Comparison of ENCODE assay signal across 22 cellular contexts in genomic region chr20:7411075-7411474, GRCh38.
A peak's percentile ranks its signal among the peaks of the same experiment; 100 is the strongest.
DNase-seq lines count a peak whose midpoint lies in the region; ATAC-seq and TF ChIP-seq lines count a peak whose summit lies in the region.
"Had no signal": no experiment of that assay in that cellular context is flagged by ENCODE, and none has a peak within 500 bp of the region (broad histone marks: within the 10 kb centered on the region; RNA-seq: fewer than 3 reads in every experiment).

No MANE protein-coding gene starts in this region.

- DNase-seq in LHCN-M2 (ENCODE audit: low read depth) (peak; percentile 22), SK-MEL-5 (ENCODE audit: low read depth, low spot score) (peak; percentile 86), iPS DF 19.7 (ENCODE audit: low read depth, low spot score) (peak; percentile 9), NCI-H748 (lab: John Stamatoyannopoulos, UW; ENCODE audit: unreplicated experiment) (no peak), DMS79 treated with DMSO at 0.1 percent for 48 hours (lab: John Stamatoyannopoulos, UW) (no peak)
- DNase-seq: 8988T; Caco-2; CD4-positive, alpha-beta memory T cell; DMS 273 treated with DMSO at 0.1 percent for 48 hours; DND-41; NCI-H1092; NCI-H1436; NCI-H187 treated with DMSO at 0.1 percent for 48 hours; NCI-H2107; NCI-H446 treated with DMSO at 0.1 percent for 48 hours; Peyer's patch; T-cell had no signal

- no peaks in the 10 kb centered on the region for H3K9me2 ChIP-seq in DOHH2 (replicated peaks; ENCODE audit: control insufficient read depth, low read length)

- in situ Hi-C loops in SK-MEL-5 (cut with HindIII; ENCODE audit: low pct_unique_long_range_greater_than_20kb, low sequenced_read_pairs) = no loop called here

- peaks cover 22% of the 10 kb centered on the region for H3K4me1 ChIP-seq in DOHH2 (ENCODE audit: control insufficient read depth, low read length)
- H3K4me1 ChIP-seq: Caco-2, Peyer's patch had no signal

- H3K4me3 ChIP-seq in DOHH2 (ENCODE audit: low read length) = no peak overlapping the region
- H3K4me3 ChIP-seq: BLaER1 treated with 17β-estradiol and CSF1 and Interleukin-3, amounts not matched to agents 10 nM and 100 nM; Peyer's patch had no signal

- TF ChIP-seq CTCF in DOHH2 (IDR thresholded peaks at IDR 0.05; ENCODE audit: low read depth, low read length, poor library complexity, severe bottlenecking) = no peak

- no peaks in the 10 kb centered on the region for H3K36me3 ChIP-seq in DOHH2 (ENCODE audit: control insufficient read depth, low read length)
- H3K36me3 ChIP-seq: BLaER1 treated with 17β-estradiol and CSF1 and Interleukin-3, amounts not matched to agents 10 nM and 100 nM; Peyer's patch had no signal

- H3K27ac ChIP-seq in DOHH2 (ENCODE audit: low read depth, low read length) = 0 out of 2 replicates have a peak overlapping the region, but pooled peaks have one; percentile 52
- H3K27ac ChIP-seq: BLaER1 treated with 17β-estradiol and CSF1 and Interleukin-3, amounts not matched to agents 10 nM and 100 nM; Peyer's patch had no signal

- ATAC-seq in HG03095 (IDR thresholded peaks at IDR 0.05; ENCODE audit: unreplicated experiment) (no peak), HG02884 (IDR thresholded peaks at IDR 0.05; ENCODE audit: unreplicated experiment) (no peak)
- ATAC-seq: HCT116, T-cell had no signal

- H3K4me2 ChIP-seq in DOHH2 (ENCODE audit: low read length) = peak overlapping the region; percentile 20; the same call in 1 of the 2 replicates

- H3K27me3 ChIP-seq in DOHH2 (ENCODE audit: control insufficient read depth, low read length) = no peaks in the 10 kb centered on the region
- H3K27me3 ChIP-seq: BLaER1 treated with 17β-estradiol and CSF1 and Interleukin-3, amounts not matched to agents 10 nM and 100 nM; Peyer's patch had no signal

- H3K9me3 ChIP-seq in DOHH2 (ENCODE audit: control insufficient read depth, insufficient read depth, low read length) = no peaks in the 10 kb centered on the region
- H3K9me3 ChIP-seq: BLaER1 treated with 17β-estradiol and CSF1 and Interleukin-3, amounts not matched to agents 10 nM and 100 nM; Caco-2; Peyer's patch had no signal

- H3F3A ChIP-seq in DOHH2 (ENCODE audit: control insufficient read depth, insufficient read depth) = no peaks in the 10 kb centered on the region

- H4K20me1 ChIP-seq in DOHH2 (ENCODE audit: control insufficient read depth, insufficient read depth, low read depth, low read length) = no peaks in the 10 kb centered on the region
- H4K20me1 ChIP-seq: BLaER1 treated with 17β-estradiol and CSF1 and Interleukin-3, amounts not matched to agents 10 nM and 100 nM had no signal

- H3K79me2 ChIP-seq in DOHH2 (ENCODE audit: control insufficient read depth, low read length) = no peaks in the 10 kb centered on the region

Comparison
In these comparisons a context has a peak if more than half of its experiments do, and no peak if none do; other contexts are left out.
1. DNase-seq: peak in LHCN-M2 (single experiment), SK-MEL-5 (single experiment) and iPS DF 19.7 (single experiment); none in NCI-H748 (single experiment) and DMS79 treated with DMSO at 0.1 percent for 48 hours (single experiment).